Comparison of ENCODE assay signal across 19 cellular contexts in genomic region chr11:11947825-11948224, GRCh38.
DNase-seq lines count a peak whose midpoint lies in the region; ATAC-seq and TF ChIP-seq lines count a peak whose summit lies in the region.
"Had no signal": no experiment of that assay in that cellular context is flagged by ENCODE, and none has a peak within 500 bp of the region (broad histone marks: within the 10 kb centered on the region; RNA-seq: fewer than 3 reads in every experiment).

No MANE protein-coding gene starts in this region.

- H3K9me3 Mint-ChIP-seq in activated naive CD4-positive, alpha-beta T cell treated with anti-CD3 and anti-CD28 coated beads, Interleukin-2, amount 50 U/mL, for 24 hours = no peaks in the 10 kb centered on the region
- H3K9me3 Mint-ChIP-seq in activated naive CD4-positive, alpha-beta T cell treated with anti-CD3 and anti-CD28 coated beads for 36 hours = no peaks in the 10 kb centered on the region
- no peaks in the 10 kb centered on the region for H3K9me3 Mint-ChIP-seq in CD4-positive, alpha-beta memory T cell
- H3K9me3 Mint-ChIP-seq in effector memory CD8-positive, alpha-beta T cell = no peaks in the 10 kb centered on the region
- no peaks in the 10 kb centered on the region for H3K9me3 Mint-ChIP-seq in osteocyte (ENCODE audit: unreplicated experiment)
- H3K9me3 Mint-ChIP-seq: CD14-positive monocyte, GM23338 had no signal

- no peak for TF ChIP-seq CTCF in osteocyte (IDR thresholded peaks at IDR 0.05)

- H3K9me3 ChIP-seq in CD4-positive, alpha-beta memory T cell (ENCODE audit: control insufficient read depth in 1 of 2, low read length in 2 of 2) = no peaks in the 10 kb centered on the region
- H3K9me3 ChIP-seq: SJSA1 had no signal

- peaks cover 9% of the 10 kb centered on the region for H3K36me3 Mint-ChIP-seq in activated naive CD4-positive, alpha-beta T cell treated with anti-CD3 and anti-CD28 coated beads, Interleukin-2, amount 50 U/mL, for 24 hours
- peaks cover 8% of the 10 kb centered on the region for H3K36me3 Mint-ChIP-seq in activated naive CD4-positive, alpha-beta T cell treated with anti-CD3 and anti-CD28 coated beads for 36 hours (ENCODE audit: low read depth)
- peaks cover 36 to 81% of the 10 kb centered on the region in 2 donors for H3K36me3 Mint-ChIP-seq in CD4-positive, alpha-beta memory T cell
- peaks cover 49% of the 10 kb centered on the region for H3K36me3 Mint-ChIP-seq in effector memory CD8-positive, alpha-beta T cell (ENCODE audit: insufficient read depth)
- H3K36me3 Mint-ChIP-seq in osteocyte (ENCODE audit: unreplicated experiment) = peaks cover 37% of the 10 kb centered on the region

- CTCF ChIA-PET in activated naive CD4-positive, alpha-beta T cell treated with anti-CD3 and anti-CD28 coated beads for 36 hours (lab: Charles Lee) = interaction anchor here (0.7 to 1.4 kb wide), 6 partner anchors 14 to 685 kb away, joined by 3 to 5 read pairs (median 3); no protein-coding TSS in a partner anchor
- CTCF ChIA-PET in CD4-positive, alpha-beta memory T cell (lab: Charles Lee; ENCODE audit: partially characterized antibody) = interaction anchor here (0.7 to 1.9 kb wide), 5 partner anchors 16 to 334 kb away, joined by 3 to 11 read pairs (median 3); no protein-coding TSS in a partner anchor

- peak overlapping the region; percentile 31 for H3K27ac Mint-ChIP-seq in activated naive CD4-positive, alpha-beta T cell treated with anti-CD3 and anti-CD28 coated beads, Interleukin-2, amount 50 U/mL, for 24 hours
- H3K27ac Mint-ChIP-seq in activated naive CD4-positive, alpha-beta T cell treated with anti-CD3 and anti-CD28 coated beads for 36 hours = no peak overlapping the region
- H3K27ac Mint-ChIP-seq in CD4-positive, alpha-beta memory T cell = peak overlapping the region in 4 of 7 donors; percentile 10 to 77 (median 49)
- H3K27ac Mint-ChIP-seq in effector memory CD8-positive, alpha-beta T cell = peak overlapping the region; percentile 41 to 50
- peak overlapping the region; percentile 23 for H3K27ac Mint-ChIP-seq in osteocyte (ENCODE audit: unreplicated experiment)
- H3K27ac Mint-ChIP-seq: CD14-positive monocyte, GM23338 had no signal

- H3K27ac ChIP-seq in CD4-positive, alpha-beta memory T cell (ENCODE audit: low read depth, low read length) = no peak overlapping the region
- H3K27ac ChIP-seq: HL-60, SJSA1 had no signal

- intact Hi-C loops in activated naive CD4-positive, alpha-beta T cell treated with anti-CD3 and anti-CD28 coated beads for 36 hours (cut with micrococcal nuclease) = no loop called here
- intact Hi-C loops in CD4-positive, alpha-beta memory T cell (cut with micrococcal nuclease) = no loop called here

- ATAC-seq in effector memory CD8-positive, alpha-beta T cell (replicated peaks) = no peak
- no peak for ATAC-seq in HG03159 (IDR thresholded peaks at IDR 0.05; ENCODE audit: unreplicated experiment)
- ATAC-seq: GM23338 had no signal

- H3K27me3 ChIP-seq in CD4-positive, alpha-beta memory T cell (ENCODE audit: insufficient read depth, low read length) = no peaks in the 10 kb centered on the region
- H3K27me3 ChIP-seq: SJSA1 had no signal

- H3K4me3 ChIP-seq in CD4-positive, alpha-beta memory T cell (ENCODE audit: low read length in 2 of 2) = no peak overlapping the region
- H3K4me3 ChIP-seq: GM23338, SJSA1 had no signal

- peaks cover 53% of the 10 kb centered on the region for H3K36me3 ChIP-seq in CD4-positive, alpha-beta memory T cell (ENCODE audit: insufficient read depth, low read length)

- no peak overlapping the region for H3K4me3 Mint-ChIP-seq in activated naive CD4-positive, alpha-beta T cell treated with anti-CD3 and anti-CD28 coated beads, Interleukin-2, amount 50 U/mL, for 24 hours
- no peak overlapping the region for H3K4me3 Mint-ChIP-seq in activated naive CD4-positive, alpha-beta T cell treated with anti-CD3 and anti-CD28 coated beads for 36 hours
- no peak overlapping the region for H3K4me3 Mint-ChIP-seq in CD4-positive, alpha-beta memory T cell
- H3K4me3 Mint-ChIP-seq in effector memory CD8-positive, alpha-beta T cell = no peak overlapping the region
- H3K4me3 Mint-ChIP-seq in osteocyte (ENCODE audit: unreplicated experiment) = no peak overlapping the region
- H3K4me3 Mint-ChIP-seq: CD14-positive monocyte, GM23338 had no signal

- no peaks in the 10 kb centered on the region for H3K4me1 Mint-ChIP-seq in activated naive CD4-positive, alpha-beta T cell treated with anti-CD3 and anti-CD28 coated beads, Interleukin-2, amount 50 U/mL, for 24 hours
- H3K4me1 Mint-ChIP-seq in activated naive CD4-positive, alpha-beta T cell treated with anti-CD3 and anti-CD28 coated beads for 36 hours (ENCODE audit: low read depth) = no peaks in the 10 kb centered on the region
- H3K4me1 Mint-ChIP-seq in CD4-positive, alpha-beta memory T cell = peaks cover 0 to 2% (median under 1%) of the 10 kb centered on the region in 4 donors
- no peaks in the 10 kb centered on the region for H3K4me1 Mint-ChIP-seq in effector memory CD8-positive, alpha-beta T cell (ENCODE audit: low read depth in 2 of 2)
- H3K4me1 Mint-ChIP-seq in osteocyte (ENCODE audit: unreplicated experiment) = peaks cover 6% of the 10 kb centered on the region
- H3K4me1 Mint-ChIP-seq: CD14-positive monocyte, GM23338 had no signal

- H3K4me1 ChIP-seq in CD4-positive, alpha-beta memory T cell (ENCODE audit: insufficient read depth, low read length) = no peaks in the 10 kb centered on the region
- H3K4me1 ChIP-seq: SJSA1 had no signal

- H3K27me3 Mint-ChIP-seq in activated naive CD4-positive, alpha-beta T cell treated with anti-CD3 and anti-CD28 coated beads, Interleukin-2, amount 50 U/mL, for 24 hours = no peaks in the 10 kb centered on the region
- H3K27me3 Mint-ChIP-seq in activated naive CD4-positive, alpha-beta T cell treated with anti-CD3 and anti-CD28 coated beads for 36 hours (ENCODE audit: low read depth) = no peaks in the 10 kb centered on the region
- H3K27me3 Mint-ChIP-seq in CD4-positive, alpha-beta memory T cell = no peaks in the 10 kb centered on the region
- no peaks in the 10 kb centered on the region for H3K27me3 Mint-ChIP-seq in effector memory CD8-positive, alpha-beta T cell
- no peaks in the 10 kb centered on the region for H3K27me3 Mint-ChIP-seq in osteocyte (ENCODE audit: unreplicated experiment)

- POLR2A ChIA-PET in CD4-positive, alpha-beta memory T cell (lab: Charles Lee; ENCODE audit: partially characterized antibody) = no interaction called here

- no peak for DNase-seq in activated naive CD4-positive, alpha-beta T cell treated with anti-CD3 and anti-CD28 coated beads for 36 hours
- no peak for DNase-seq in CD4-positive, alpha-beta memory T cell
- DNase-seq in effector memory CD8-positive, alpha-beta T cell = no peak
- DNase-seq in osteocyte (ENCODE audit: extremely low spot score, unreplicated experiment) (no peak), epidermal melanocyte (ENCODE audit: insufficient read length, low spot score) (no peak)
- DNase-seq in stimulated activated CD4-positive, alpha-beta T cell treated with anti-CD3 and anti-CD28 coated beads, Interleukin-4, amount 100 ng/mL, for 1 hour = no peak
- DNase-seq: DMS79 treated with DMSO at 0.1 percent for 48 hours, KBM-7, NCI-H1092, NCI-H1694, NCI-H345, NCI-H526 treated with DMSO at 0.1 percent for 48 hours, RPMI8226 had no signal
